11 cellular contexts compared by ENCODE assay signal in the genomic region with DNA sequence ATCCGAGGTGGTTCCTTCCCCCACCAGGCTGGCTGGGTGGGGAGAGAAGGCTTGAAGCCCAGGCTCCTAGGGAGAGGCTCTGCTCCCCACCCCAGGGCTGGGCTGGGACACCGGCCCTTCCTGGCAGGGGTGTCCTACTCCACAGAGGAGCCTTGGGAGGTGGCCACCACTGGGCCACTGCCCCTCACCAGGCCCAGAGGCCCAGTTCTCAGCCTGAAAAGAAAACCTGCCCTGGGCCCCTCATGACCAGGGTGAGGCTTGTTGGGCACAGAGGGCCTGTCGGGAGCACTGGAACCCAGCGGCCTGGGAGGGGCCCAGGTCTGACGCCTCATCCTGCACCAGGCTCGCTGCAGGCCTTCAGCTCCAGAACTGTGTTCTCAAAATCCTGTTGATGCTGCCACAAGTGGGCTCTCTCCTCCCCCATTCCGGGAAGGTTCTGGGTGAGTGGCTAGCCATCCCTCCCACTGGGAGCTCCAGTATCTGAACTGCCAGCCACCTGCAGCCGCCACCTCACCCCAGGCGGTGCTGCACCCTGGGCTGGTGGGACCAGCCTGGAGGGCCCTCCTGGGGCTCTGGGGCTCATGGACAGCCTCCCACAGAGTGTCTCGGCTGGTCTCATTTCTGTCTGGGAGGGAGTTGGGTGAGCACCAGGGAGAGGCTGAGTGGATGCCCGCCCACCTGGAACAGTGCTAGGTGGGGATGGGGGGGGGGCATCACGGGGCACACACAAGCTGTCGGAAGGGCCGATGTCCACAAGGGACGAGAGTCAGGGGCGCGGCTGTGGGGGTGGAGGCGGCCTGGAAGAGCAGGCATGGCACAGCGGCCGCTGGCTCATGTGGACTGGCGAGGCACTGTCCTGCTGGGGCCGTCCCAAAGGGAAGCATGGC. TPM values are rescaled to one million over a fixed set of nuclear protein-coding genes. Genes with fewer than 3 reads are reported as not detected.
DNase-seq lines count a peak whose midpoint lies in the region; ATAC-seq and TF ChIP-seq lines count a peak whose summit lies in the region.
"Had no signal": no experiment of that assay in that cellular context is flagged by ENCODE, and none has a peak within 500 bp of the region (broad histone marks: within the 10 kb centered on the region; RNA-seq: fewer than 3 reads in every experiment).

No MANE protein-coding gene starts in this region.

- no peaks in the 10 kb centered on the region for H3K9me3 ChIP-seq in right lobe of liver
- no peaks in the 10 kb centered on the region for H3K9me3 ChIP-seq in naive thymus-derived CD4-positive, alpha-beta T cell (ENCODE audit: control insufficient read depth in 2 of 3, low read length in 3 of 3)

- H3K27me3 ChIP-seq in right lobe of liver = no peaks in the 10 kb centered on the region
- H3K27me3 ChIP-seq in naive thymus-derived CD4-positive, alpha-beta T cell (ENCODE audit: control insufficient read depth in 2 of 2, insufficient read depth in 2 of 2, low read length in 2 of 2) = no peaks in the 10 kb centered on the region

- H3K4me3 ChIP-seq in right lobe of liver = no peak overlapping the region
- H3K4me3 ChIP-seq in naive thymus-derived CD4-positive, alpha-beta T cell (ENCODE audit: low read length) = no peak overlapping the region

- H3K27ac ChIP-seq in caudate nucleus (ENCODE audit: low read depth, low read length) (peak overlapping the region; percentile 81), right lobe of liver (peak overlapping the region in 1 of 3 donors; percentile 3), substantia nigra (ENCODE audit: low read depth, low read length, poor library complexity, severe bottlenecking) (peak overlapping the region; percentile 98)
- H3K27ac ChIP-seq in naive thymus-derived CD4-positive, alpha-beta T cell (ENCODE audit: low read depth, low read length) = no peak overlapping the region
- H3K27ac ChIP-seq: KMS-11, parathyroid adenoma had no signal

- peak; percentile 78 for DNase-seq in NCI-H1092 treated with DMSO at 0.1 percent for 48 hours (lab: John Stamatoyannopoulos, UW)
- peak in 1 of 61 donors; percentile 47 for DNase-seq in caudate nucleus (lab: John Stamatoyannopoulos, UW)
- DNase-seq in right lobe of liver = peak in 2 of 3 donors; percentile 46
- DNase-seq in substantia nigra (lab: John Stamatoyannopoulos, UW) = peak in 8 of 49 donors; percentile 36 to 68 (median 52)
- no peak for DNase-seq in naive thymus-derived CD4-positive, alpha-beta T cell
- no peak for DNase-seq in glutamatergic neuron
- DNase-seq: Calu3 had no signal

- H3K36me3 ChIP-seq in right lobe of liver = no peaks in the 10 kb centered on the region
- H3K36me3 ChIP-seq in naive thymus-derived CD4-positive, alpha-beta T cell (ENCODE audit: control insufficient read depth in 2 of 3, insufficient read depth in 3 of 3, low read length in 3 of 3) = peaks cover 0 to 8% (median 0%) of the 10 kb centered on the region in 3 experiments

- no peaks in the 10 kb centered on the region for H3K9me3 Mint-ChIP-seq in naive thymus-derived CD4-positive, alpha-beta T cell
- H3K9me3 Mint-ChIP-seq in glutamatergic neuron (ENCODE audit: unreplicated experiment) = peaks cover 3% of the 10 kb centered on the region

- no peak overlapping the region for H3K27ac Mint-ChIP-seq in naive thymus-derived CD4-positive, alpha-beta T cell
- no peak overlapping the region for H3K27ac Mint-ChIP-seq in glutamatergic neuron (ENCODE audit: unreplicated experiment)

- POLR2A ChIA-PET in naive thymus-derived CD4-positive, alpha-beta T cell (lab: Charles Lee) = interaction anchor here (0.5 kb wide), 1 partner anchor 27 kb away, joined by 3 read pairs; no protein-coding TSS in a partner anchor

- no peak overlapping the region for H3K4me3 Mint-ChIP-seq in naive thymus-derived CD4-positive, alpha-beta T cell
- H3K4me3 Mint-ChIP-seq in glutamatergic neuron (ENCODE audit: unreplicated experiment) = no peak overlapping the region

- no peaks in the 10 kb centered on the region for H3K27me3 Mint-ChIP-seq in naive thymus-derived CD4-positive, alpha-beta T cell
- peaks cover 10% of the 10 kb centered on the region for H3K27me3 Mint-ChIP-seq in glutamatergic neuron (ENCODE audit: unreplicated experiment)

- TF ChIP-seq CTCF in right lobe of liver (IDR thresholded peaks at IDR 0.05) (no peak), glutamatergic neuron (IDR thresholded peaks at IDR 0.05; ENCODE audit: partially characterized antibody, unreplicated experiment) (no peak)

- 53% methylated on average over 1 of the region's 22 CpGs for WGBS in right lobe of liver (ENCODE audit: insufficient coverage, low coverage, low lambda C conversion rate, missing lambda C conversion rate)

- no peak for ATAC-seq in right lobe of liver
- no peak for ATAC-seq in naive thymus-derived CD4-positive, alpha-beta T cell
- no peak for ATAC-seq in GM21576 (IDR thresholded peaks at IDR 0.05; ENCODE audit: unreplicated experiment)
- ATAC-seq in HG02642 (IDR thresholded peaks at IDR 0.05; ENCODE audit: poor library complexity, unreplicated experiment) = no peak

- no peaks in the 10 kb centered on the region for H3K4me1 ChIP-seq in right lobe of liver
- H3K4me1 ChIP-seq in naive thymus-derived CD4-positive, alpha-beta T cell (ENCODE audit: control insufficient read depth in 2 of 2, insufficient read depth in 2 of 2, low read length in 2 of 2) = no peaks in the 10 kb centered on the region

- H3K36me3 Mint-ChIP-seq in naive thymus-derived CD4-positive, alpha-beta T cell = peaks cover 0 to 4% (median 0%) of the 10 kb centered on the region in 5 donors
- H3K36me3 Mint-ChIP-seq in glutamatergic neuron (ENCODE audit: unreplicated experiment) = no peaks in the 10 kb centered on the region

- TF ChIP-seq POLR2A in right lobe of liver (IDR thresholded peaks at IDR 0.05) = no peak

- H3K4me1 Mint-ChIP-seq in naive thymus-derived CD4-positive, alpha-beta T cell = peaks cover 0 to 15% (median 9%) of the 10 kb centered on the region in 7 donors
- peaks cover 16% of the 10 kb centered on the region for H3K4me1 Mint-ChIP-seq in glutamatergic neuron (ENCODE audit: low read depth, unreplicated experiment)

- CTCF ChIA-PET in naive thymus-derived CD4-positive, alpha-beta T cell (lab: Charles Lee) = interaction anchor here (0.6 kb wide), 1 partner anchor 8 kb away, joined by 3 read pairs; no protein-coding TSS in a partner anchor

- intact Hi-C loops in right lobe of liver (cut with DNase I) = loop anchor here in 1 of 2 donors (5.0 kb wide), 1 partner anchor 33 kb away; no protein-coding TSS in a partner anchor
- intact Hi-C loops in naive thymus-derived CD4-positive, alpha-beta T cell (cut with micrococcal nuclease) = no loop called here

RNA-seq across cellular contexts. Expression of gene BAG5, which starts 11.8 kb away (rescaled TPM):
- total RNA-seq in right lobe of liver (10 to 100 TPM in 4 of 6 experiments, 1 to 10 TPM in 2; 6.5 to 11.4 (median 10.9) TPM), glutamatergic neuron (ENCODE audit: unreplicated experiment) (34.4 TPM)
- total RNA-seq in naive thymus-derived CD4-positive, alpha-beta T cell = 10 to 100 TPM; 29.9 to 38.9 (median 36.4) TPM
- polyA plus RNA-seq in naive thymus-derived CD4-positive, alpha-beta T cell = 10 to 100 TPM; 46.2 to 51.7 TPM

RNA-seq across cellular contexts. Expression of gene COA8, which starts 12.1 kb away (rescaled TPM):
- total RNA-seq in right lobe of liver = 10 to 100 TPM in 5 of 6 experiments, 1 to 10 TPM in 1; 7.5 to 17.7 (median 14.9) TPM
- total RNA-seq in naive thymus-derived CD4-positive, alpha-beta T cell = 10 to 100 TPM; 13.6 to 26.3 (median 24.1) TPM
- polyA plus RNA-seq in naive thymus-derived CD4-positive, alpha-beta T cell = 10 to 100 TPM; 36.7 to 51.3 TPM
- 54.9 TPM for total RNA-seq in glutamatergic neuron (ENCODE audit: unreplicated experiment)

RNA-seq across cellular contexts. Expression of gene TRMT61A, which starts 21.7 kb away (rescaled TPM):
- total RNA-seq in right lobe of liver (10 to 100 TPM in 2 of 6 experiments, 1 to 10 TPM in 4; 3.8 to 12.1 (median 4.8) TPM), glutamatergic neuron (ENCODE audit: unreplicated experiment) (7.8 TPM)
- 10 to 100 TPM in 4 of 5 experiments, 1 to 10 TPM in 1; 9.8 to 15.1 (median 14.1) TPM for total RNA-seq in naive thymus-derived CD4-positive, alpha-beta T cell
- polyA plus RNA-seq in naive thymus-derived CD4-positive, alpha-beta T cell = 10 to 100 TPM in 1 of 2 donors, 1 to 10 TPM in 1; 6.3 to 12.2 TPM

RNA-seq across cellular contexts. Expression of gene CKB, which starts 28.1 kb away (rescaled TPM):
- total RNA-seq in right lobe of liver (10 to 100 TPM in 2 of 6 experiments, 1 to 10 TPM in 4; 3.6 to 57.1 (median 6.7) TPM), glutamatergic neuron (ENCODE audit: unreplicated experiment) (2,561 TPM)
- 10 to 100 TPM in 1 of 5 experiments, 1 to 10 TPM in 4; 1.4 to 19.8 (median 2.5) TPM for total RNA-seq in naive thymus-derived CD4-positive, alpha-beta T cell
- polyA plus RNA-seq in naive thymus-derived CD4-positive, alpha-beta T cell = under 1 TPM in 1 of 2 donors, not detected in 1; 0.40 TPM

Comparison
In these comparisons a context has a peak if more than half of its experiments do, and no peak if none do; other contexts are left out.
1. DNase-seq: peak in NCI-H1092 treated with DMSO at 0.1 percent for 48 hours (single experiment) and right lobe of liver (2 of 3); none in naive thymus-derived CD4-positive, alpha-beta T cell (0 of 9) and glutamatergic neuron (single experiment).